Comparison of ENCODE assay signal across 1 cellular context in genomic region chr12:49821375-49822287, GRCh38.
TF ChIP-seq lines count a peak whose summit lies in the region.

No MANE protein-coding gene starts in this region.

TF ChIP-seq in endothelial cell of umbilical vein, 7 proteins besides CTCF, POLR2A, EP300 and RAD21 (continued from another document):
- no peak for TF ChIP-seq MAX (IDR thresholded peaks at IDR 0.05; ENCODE audit: insufficient read depth, insufficient read length)
- no peak for TF ChIP-seq EZH2 (IDR thresholded peaks at IDR 0.05; ENCODE audit: borderline replicate concordance, low read depth, low read length, severe bottlenecking)
TF ChIP-seq in endothelial cell of umbilical vein: peak in this region for 0.
